11 cellular contexts compared by ENCODE assay signal in genomic region chr2:20067992-20068727, GRCh38.
DNase-seq lines count a peak whose midpoint lies in the region; ATAC-seq, FAIRE-seq and TF ChIP-seq lines count a peak whose summit lies in the region.
"Had no signal": no experiment of that assay in that cellular context is flagged by ENCODE, and none has a peak within 500 bp of the region (broad histone marks: within the 10 kb centered on the region; RNA-seq: fewer than 3 reads in every experiment).

No MANE protein-coding gene starts in this region.

- no peak for ATAC-seq in HG03135 (IDR thresholded peaks at IDR 0.05; ENCODE audit: unreplicated experiment)
- no peak for ATAC-seq in stimulated activated naive CD8-positive, alpha-beta T cell treated with anti-CD3 and anti-CD28 coated beads, Interleukin-15, Interleukin-2, amounts not matched to agents 100 U/mL and 50 U/mL, for 24 hours

- DNase-seq in HPDE6-E6E7 (ENCODE audit: extremely low spot score) (peak; percentile 68), astrocyte of the spinal cord (ENCODE audit: low read depth, low spot score) (peak; percentile 88), hepatic stellate cell (ENCODE audit: low spot score) (peak; percentile 63), urothelium cell line (ENCODE audit: low spot score) (peak; percentile 55)
- no peak for DNase-seq in stimulated activated naive CD8-positive, alpha-beta T cell treated with anti-CD3 and anti-CD28 coated beads, Interleukin-15, Interleukin-2, amounts not matched to agents 100 U/mL and 50 U/mL, for 24 hours
- DNase-seq in activated CD8-positive, alpha-beta memory T cell treated with anti-CD3 and anti-CD28 coated beads for 24 hours, result no peak
- DNase-seq: H9, NCI-H1417 treated with DMSO at 0.1 percent for 48 hours had no signal

- no peak for FAIRE-seq in urothelium cell line (lab: Jason Lieb, UNC)
- FAIRE-seq: TTC549 had no signal

- no peak overlapping the region for H3K4me3 ChIP-seq in astrocyte of the spinal cord (ENCODE audit: low read depth, low read length)
- H3K4me3 ChIP-seq: neural progenitor cell had no signal

- no peak for TF ChIP-seq CTCF in astrocyte of the spinal cord (IDR thresholded peaks at IDR 0.05; ENCODE audit: low read depth, low read length)

- in situ Hi-C loops in astrocyte of the spinal cord (cut with HindIII; ENCODE audit: low sequenced_read_pairs), result no loop called here

Comparison
In these comparisons a context has a peak if more than half of its experiments do, and no peak if none do; other contexts are left out.
1. DNase-seq: peak in HPDE6-E6E7 (single experiment), astrocyte of the spinal cord (single experiment), hepatic stellate cell (single experiment) and urothelium cell line (single experiment); none in stimulated activated naive CD8-positive, alpha-beta T cell treated with anti-CD3 and anti-CD28 coated beads, Interleukin-15, Interleukin-2, amounts not matched to agents 100 U/mL and 50 U/mL, for 24 hours (single experiment) and activated CD8-positive, alpha-beta memory T cell treated with anti-CD3 and anti-CD28 coated beads for 24 hours (single experiment).